Comparison of ENCODE assay signal across 11 cellular contexts in the genomic region with DNA sequence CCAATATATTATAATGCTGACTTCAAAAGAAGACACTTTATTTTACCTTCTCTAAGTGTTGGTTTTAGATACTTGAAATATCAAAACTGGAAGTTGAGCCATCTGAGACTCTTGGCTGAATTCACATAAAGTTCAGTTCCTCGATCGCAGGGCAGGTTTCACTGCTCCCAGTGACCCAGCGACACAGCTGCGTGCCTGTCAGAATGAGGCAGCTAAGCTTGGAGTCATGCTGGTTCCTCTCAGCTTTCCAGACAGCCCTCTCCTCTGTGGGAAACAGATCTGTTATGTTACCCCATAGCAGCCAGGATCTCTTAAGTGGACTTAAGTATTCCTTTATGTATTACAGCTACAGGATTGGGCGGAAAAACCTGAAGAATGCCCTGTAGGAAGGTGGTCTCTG.
DNase-seq lines count a peak whose midpoint lies in the region; ATAC-seq lines count a peak whose summit lies in the region.
"Had no signal": no experiment of that assay in that cellular context is flagged by ENCODE, and none has a peak within 500 bp of the region (broad histone marks: within the 10 kb centered on the region; RNA-seq: fewer than 3 reads in every experiment).

No MANE protein-coding gene starts in this region.

- no peak for DNase-seq in activated T-cell treated with anti-CD3 and anti-CD28 coated beads, Interleukin-2, amount 50 U/mL, for 24 hours
- DNase-seq in activated T-cell treated with anti-CD3 and anti-CD28 coated beads, Interleukin-2, amount 50 U/mL, for 1 hour: no peak
- DNase-seq in LHCN-M2 (ENCODE audit: low read depth) (peak; percentile 22), epithelial cell of prostate (ENCODE audit: low read depth, low spot score) (no peak), germinal center (ENCODE audit: low spot score) (no peak), HuH-7 (ENCODE audit: low spot score) (no peak)
- DNase-seq in stimulated activated naive B cell treated with anti-CD40 and anti-IgM and Interleukin-4, amounts not matched to agents 10 μg/mL and 1 μg/mL and 100 μg/mL, for 72 hours: no peak
- DNase-seq in stimulated activated CD4-positive, alpha-beta T cell treated with anti-CD3 and anti-CD28 coated beads, Interleukin-2, amount 100 ng/mL, for 48 hours: no peak
- DNase-seq: heart left ventricle, NCI-H1694 had no signal

- H3K27ac ChIP-seq in epithelial cell of prostate: peak overlapping the region; percentile 2
- H3K27ac ChIP-seq: heart left ventricle had no signal

- peaks cover 61% of the 10 kb centered on the region for H3K4me1 Mint-ChIP-seq in activated T-cell treated with anti-CD3 and anti-CD28 coated beads, Interleukin-2, amount 50 U/mL, for 24 hours (ENCODE audit: low read depth)
- peaks cover 14 to 21% of the 10 kb centered on the region in 2 donors for H3K4me1 Mint-ChIP-seq in stimulated activated naive B cell treated with anti-CD40 and anti-IgM and Interleukin-4, amounts not matched to agents 10 μg/mL and 1 μg/mL and 100 μg/mL, for 72 hours

- ATAC-seq in stimulated activated naive B cell treated with anti-CD40 and anti-IgM and Interleukin-4, amounts not matched to agents 10 μg/mL and 1 μg/mL and 100 μg/mL, for 72 hours (replicated peaks): peak; percentile 40 to 51
- ATAC-seq: heart left ventricle, SK-N-SH treated with all-trans-retinoic acid at 6 μM for 48 hours had no signal

- no peaks in the 10 kb centered on the region for H3K9me3 Mint-ChIP-seq in activated T-cell treated with anti-CD3 and anti-CD28 coated beads, Interleukin-2, amount 50 U/mL, for 24 hours
- no peaks in the 10 kb centered on the region for H3K9me3 Mint-ChIP-seq in stimulated activated naive B cell treated with anti-CD40 and anti-IgM and Interleukin-4, amounts not matched to agents 10 μg/mL and 1 μg/mL and 100 μg/mL, for 72 hours

- H3K27ac Mint-ChIP-seq in activated T-cell treated with anti-CD3 and anti-CD28 coated beads, Interleukin-2, amount 50 U/mL, for 24 hours: peak overlapping the region; percentile 16
- H3K27ac Mint-ChIP-seq in stimulated activated naive B cell treated with anti-CD40 and anti-IgM and Interleukin-4, amounts not matched to agents 10 μg/mL and 1 μg/mL and 100 μg/mL, for 72 hours: peak overlapping the region; percentile 39

- no peak overlapping the region for H3K4me3 Mint-ChIP-seq in activated T-cell treated with anti-CD3 and anti-CD28 coated beads, Interleukin-2, amount 50 U/mL, for 24 hours
- no peak overlapping the region for H3K4me3 Mint-ChIP-seq in stimulated activated naive B cell treated with anti-CD40 and anti-IgM and Interleukin-4, amounts not matched to agents 10 μg/mL and 1 μg/mL and 100 μg/mL, for 72 hours

- H3K36me3 Mint-ChIP-seq in activated T-cell treated with anti-CD3 and anti-CD28 coated beads, Interleukin-2, amount 50 U/mL, for 24 hours (ENCODE audit: low read depth): peaks cover 28% of the 10 kb centered on the region
- H3K36me3 Mint-ChIP-seq in stimulated activated naive B cell treated with anti-CD40 and anti-IgM and Interleukin-4, amounts not matched to agents 10 μg/mL and 1 μg/mL and 100 μg/mL, for 72 hours: peaks cover 24 to 41% of the 10 kb centered on the region in 2 donors

- no peaks in the 10 kb centered on the region for H3K27me3 Mint-ChIP-seq in activated T-cell treated with anti-CD3 and anti-CD28 coated beads, Interleukin-2, amount 50 U/mL, for 24 hours
- no peaks in the 10 kb centered on the region for H3K27me3 Mint-ChIP-seq in stimulated activated naive B cell treated with anti-CD40 and anti-IgM and Interleukin-4, amounts not matched to agents 10 μg/mL and 1 μg/mL and 100 μg/mL, for 72 hours
